In the genomic region with DNA sequence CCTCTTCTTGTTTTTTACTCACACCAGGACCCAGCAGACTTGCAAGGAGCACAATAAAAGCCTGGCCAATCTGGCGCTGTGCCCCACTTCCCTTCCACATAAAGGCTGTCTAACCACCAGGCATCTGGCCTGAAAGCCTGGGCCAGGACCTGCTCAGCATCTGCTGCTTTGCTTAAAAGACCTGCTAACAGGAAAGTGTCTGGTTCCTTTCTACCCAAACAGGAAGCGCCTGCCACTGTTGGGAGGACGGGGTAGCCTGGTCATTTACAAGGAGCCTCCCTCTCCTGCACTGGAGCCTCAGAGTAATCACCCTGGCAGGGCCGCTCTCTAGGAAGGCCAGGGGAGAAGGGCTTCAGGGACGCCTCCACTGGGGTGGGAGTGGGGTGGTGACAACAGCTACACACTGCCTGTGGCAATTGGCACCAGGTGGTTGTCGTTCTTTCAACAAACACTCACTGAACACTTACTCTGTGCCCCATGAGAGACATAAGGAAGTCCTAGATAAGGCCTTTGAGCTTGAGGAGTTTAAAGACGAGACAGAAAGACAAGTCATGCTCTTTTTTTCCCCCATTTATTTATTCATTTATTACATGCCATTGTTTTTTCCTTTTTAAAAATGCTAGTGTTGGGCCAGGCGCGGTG, we compare ENCODE assay signal across 9 cellular contexts. TPM values are rescaled to one million over a fixed set of nuclear protein-coding genes. Genes with fewer than 3 reads are reported as not detected.
DNase-seq lines count a peak whose midpoint lies in the region; ATAC-seq, FAIRE-seq and TF ChIP-seq lines count a peak whose summit lies in the region.
"Had no signal": no experiment of that assay in that cellular context is flagged by ENCODE, and none has a peak within 500 bp of the region (broad histone marks: within the 10 kb centered on the region; RNA-seq: fewer than 3 reads in every experiment).

No MANE protein-coding gene starts in this region.

- H3K79me2 ChIP-seq in K562 (ENCODE audit: control insufficient read depth, insufficient read depth, low read length) = no peaks in the 10 kb centered on the region

- H3K4me1 Mint-ChIP-seq in T-helper 2 cell treated with Interferon-gamma antibody and Interleukin-4, amounts not matched to agents 5 μg/mL and 100 μg/mL, for 36 hours (ENCODE audit: low read depth) = peaks cover 13% of the 10 kb centered on the region

- DNase-seq in Ammon's horn (ENCODE audit: low spot score) = peak; percentile 88
- peak; percentile 65 for DNase-seq in NAMALWA (ENCODE audit: low spot score)
- DNase-seq in K562 (ENCODE audit: extremely low read depth in 1 of 4, low spot score in 3 of 4) = peak in 3 of 4 experiments; percentile 25 to 34 (median 30)
- peak; percentile 82 for DNase-seq in medulla oblongata (ENCODE audit: extremely low spot score)
- no peak for DNase-seq in D721Med (ENCODE audit: insufficient read length, low spot score)
- no peak for DNase-seq in T-helper 2 cell treated with Interferon-gamma antibody and Interleukin-4, amounts not matched to agents 5 μg/mL and 100 μg/mL, for 36 hours (ENCODE audit: low spot score)
- no peak for DNase-seq in NCI-H345 (lab: John Stamatoyannopoulos, UW)

- no peak overlapping the region for H3K27ac Mint-ChIP-seq in T-helper 2 cell treated with Interferon-gamma antibody and Interleukin-4, amounts not matched to agents 5 μg/mL and 100 μg/mL, for 36 hours

- H3K36me3 Mint-ChIP-seq in T-helper 2 cell treated with Interferon-gamma antibody and Interleukin-4, amounts not matched to agents 5 μg/mL and 100 μg/mL, for 36 hours (ENCODE audit: low read depth) = no peaks in the 10 kb centered on the region

- CTCF ChIA-PET in K562 (lab: Yijun Ruan, JAX; ENCODE audit: low intra/inter-chr PET ratio) = no interaction called here

- ATAC-seq in K562 (no peak), HG02588 (IDR thresholded peaks at IDR 0.05; ENCODE audit: unreplicated experiment) (no peak)

- no peaks in the 10 kb centered on the region for H3K9me1 ChIP-seq in K562 (ENCODE audit: control insufficient read depth, insufficient read depth, low read length)

- no peak for TF ChIP-seq CTCF in K562 (IDR thresholded peaks at IDR 0.05 in 2 of 3, conservative IDR thresholded peaks at IDR 0.05 in 1 of 3; ENCODE audit: insufficient read depth in 2 of 3, low read depth in 1 of 3, low read length in 3 of 3)
- no peak for TF ChIP-seq CTCF in D721Med (IDR thresholded peaks at IDR 0.05; ENCODE audit: insufficient read depth, missing control alignments)

- H3K27me3 ChIP-seq in K562 (ENCODE audit: control insufficient read depth in 2 of 2, insufficient read depth in 2 of 2, low read length in 2 of 2) = peaks cover 12 to 22% of the 10 kb centered on the region in 2 experiments; a peak in 4 of 5 replicates

- intact Hi-C loops in K562 (cut with micrococcal nuclease) = no loop called here

- TF ChIP-seq RAD21 in K562 (CRISPR knock-in tag; conservative IDR thresholded peaks at IDR 0.05 in 1 of 2, IDR thresholded peaks at IDR 0.05 in 1 of 2) = no peak

- H3K4me2 ChIP-seq in K562 (ENCODE audit: insufficient read depth, low read length) = no peak overlapping the region; the same call in 1 of the 2 replicates

- 56% methylated on average over 9 of the region's 9 CpGs for WGBS in K562 (ENCODE audit: insufficient coverage, low coverage, missing lambda C conversion rate)

- 0 out of 2 replicates have a peak, but pooled peaks cover 4% of the 10 kb centered on the region for H4K20me1 ChIP-seq in K562 (replicated peaks; ENCODE audit: control insufficient read depth, insufficient read depth, low read length)

- no peak for TF ChIP-seq POLR2A in K562 (conservative IDR thresholded peaks at IDR 0.05)

- H3K4me1 ChIP-seq in K562 (replicated peaks in 1 of 2; ENCODE audit: control insufficient read depth in 2 of 2, insufficient read depth in 2 of 2, low read length in 2 of 2) = peaks cover 0 to 8% of the 10 kb centered on the region in 2 experiments; a peak in 3 of 5 replicates

- H3K9ac ChIP-seq in K562 (ENCODE audit: insufficient read depth in 1 of 2, low read depth in 2 of 2, low read length in 2 of 2) = peak overlapping the region in 1 of 2 experiments; percentile 59; a peak in 1 of 4 replicates

- TF ChIP-seq EP300 in K562 (IDR thresholded peaks at IDR 0.05; ENCODE audit: low read length) = no peak

- no peaks in the 10 kb centered on the region for H3K9me3 ChIP-seq in K562 (replicated peaks; ENCODE audit: control insufficient read depth, insufficient read depth, low read depth, low read length)

- in situ Hi-C loops in K562 (cut with MboI) = no loop called here

- no peak overlapping the region for H3K4me3 ChIP-seq in K562

- H3K9me3 Mint-ChIP-seq in T-helper 2 cell treated with Interferon-gamma antibody and Interleukin-4, amounts not matched to agents 5 μg/mL and 100 μg/mL, for 36 hours = no peaks in the 10 kb centered on the region

- POLR2A ChIA-PET in K562 (lab: Yijun Ruan, JAX) = interaction anchor here (0.6 kb wide), 2 partner anchors 24 to 31 kb away, joined by 3 read pairs; no protein-coding TSS in a partner anchor

- peak overlapping the region; percentile 37; the same call in 1 of the 2 replicates for H2AFZ ChIP-seq in K562 (ENCODE audit: low read depth, low read length)

- H3K27ac ChIP-seq in K562 (ENCODE audit: extremely low read depth, low read depth, low read length) = no peak overlapping the region

- H3K27me3 Mint-ChIP-seq in T-helper 2 cell treated with Interferon-gamma antibody and Interleukin-4, amounts not matched to agents 5 μg/mL and 100 μg/mL, for 36 hours (ENCODE audit: low read depth) = peaks cover 22% of the 10 kb centered on the region

- no peak for FAIRE-seq in K562 (lab: Jason Lieb, UNC)
- no peak for FAIRE-seq in D721Med (lab: Jason Lieb, UNC)

- no peak overlapping the region for H3K4me3 Mint-ChIP-seq in T-helper 2 cell treated with Interferon-gamma antibody and Interleukin-4, amounts not matched to agents 5 μg/mL and 100 μg/mL, for 36 hours

- BruUV-seq in K562 (replicated peaks; lab: Mats Ljungman, UMichigan) = no TSS peak

- no peaks in the 10 kb centered on the region for H3K36me3 ChIP-seq in K562 (ENCODE audit: control insufficient read depth, insufficient read depth, low read length)

RNA-seq across cellular contexts. Expression of gene MMP28, which starts 6.3 kb away (rescaled TPM):
- total RNA-seq in K562 (2011; cell fraction: chromatin; rRNA removed; ENCODE audit: low replicate concordance) = not detected in 2 replicates
- total RNA-seq in K562 (2011; cell fraction: nucleolus; rRNA removed) = not detected in 2 replicates
- not detected in 2 replicates for total RNA-seq in K562 (2011; cell fraction: nucleoplasm; rRNA removed)
- total RNA-seq in K562 (2014; rRNA removed) (not detected in 2 replicates), K562 (2014; rRNA removed; fragmentation: Illumina TruSeq; extraction: Trizol) (not detected in 2 replicates), K562 (2015; rRNA removed; fragmentation: Illumina TruSeq; extraction: Trizol) (not detected in 2 replicates), K562 (2021) (not detected in 2 replicates)
- polyA plus RNA-seq in K562 (2011; rRNA removed) (not detected in 2 replicates), K562 (2014; fragmentation: Illumina TruSeq; extraction: Trizol) (not detected in 2 replicates), K562 (2014; fragmentation: Nextera tagmentation; extraction: Ambion mirVana) (not detected), K562 (2014; rRNA removed) (not detected in 2 replicates)
- polyA plus RNA-seq in K562 (2011; cell fraction: cytosol; rRNA removed) = not detected in 2 replicates
- not detected in 2 replicates for polyA plus RNA-seq in K562 (2011; cell fraction: nucleus; rRNA removed)
- polyA plus RNA-seq in K562 (2012) = not detected in 2 replicates
- not detected in 2 replicates for polyA minus RNA-seq in K562 (2011; rRNA and poly(A)+ RNA removed)
- polyA minus RNA-seq in K562 (2011; cell fraction: cytosol; rRNA and poly(A)+ RNA removed) = not detected in 2 replicates
- polyA minus RNA-seq in K562 (2011; cell fraction: nucleus; rRNA and poly(A)+ RNA removed) = 0.27 TPM in 1 of 2 replicates, not detected in the other
- total RNA-seq: SK-MEL-5 had no signal

RNA-seq across cellular contexts. Expression of gene TAF15, which starts 7.6 kb away (rescaled TPM):
- total RNA-seq in K562 (2011; cell fraction: chromatin; rRNA removed; ENCODE audit: low replicate concordance) = 209 and 455 TPM in 2 replicates
- 104 and 126 TPM in 2 replicates for total RNA-seq in K562 (2011; cell fraction: nucleolus; rRNA removed)
- 198 and 253 TPM in 2 replicates for total RNA-seq in K562 (2011; cell fraction: nucleoplasm; rRNA removed)
- 50.2 and 54.5 TPM in 2 replicates for total RNA-seq in K562 (2014; rRNA removed)
- 56.8 and 64.3 TPM in 2 replicates for total RNA-seq in K562 (2014; rRNA removed; fragmentation: Illumina TruSeq; extraction: Trizol)
- 45.9 and 50.7 TPM in 2 replicates for total RNA-seq in K562 (2015; rRNA removed; fragmentation: Illumina TruSeq; extraction: Trizol)
- total RNA-seq in K562 (2021) = 178 and 213 TPM in 2 replicates
- polyA plus RNA-seq in K562 (2011; rRNA removed) = 60.0 and 77.7 TPM in 2 replicates
- 35.6 and 39.1 TPM in 2 replicates for polyA plus RNA-seq in K562 (2011; cell fraction: cytosol; rRNA removed)
- polyA plus RNA-seq in K562 (2011; cell fraction: nucleus; rRNA removed) = 59.8 and 89.8 TPM in 2 replicates
- 216 and 380 TPM in 2 replicates for polyA plus RNA-seq in K562 (2012)
- 267 and 272 TPM in 2 replicates for polyA plus RNA-seq in K562 (2014; fragmentation: Illumina TruSeq; extraction: Trizol)
- polyA plus RNA-seq in K562 (2014; fragmentation: Nextera tagmentation; extraction: Ambion mirVana) = 10 to 100 TPM in 1 of 2 experiments, 1 to 10 TPM in 1; 4.1 to 22.7 TPM
- 142 and 171 TPM in 2 replicates for polyA plus RNA-seq in K562 (2014; rRNA removed)
- 105 and 122 TPM in 2 replicates for polyA minus RNA-seq in K562 (2011; rRNA and poly(A)+ RNA removed)
- 44.4 and 68.8 TPM in 2 replicates for polyA minus RNA-seq in K562 (2011; cell fraction: cytosol; rRNA and poly(A)+ RNA removed)
- 74.2 and 95.4 TPM in 2 replicates for polyA minus RNA-seq in K562 (2011; cell fraction: nucleus; rRNA and poly(A)+ RNA removed)

RNA-seq across cellular contexts. Expression of gene C17orf50, which starts 41.0 kb away (rescaled TPM):
- total RNA-seq in K562 (2011; cell fraction: chromatin; rRNA removed; ENCODE audit: low replicate concordance) = not detected in 2 replicates
- total RNA-seq in K562 (2011; cell fraction: nucleolus; rRNA removed) = not detected in 2 replicates
- not detected in 2 replicates for total RNA-seq in K562 (2011; cell fraction: nucleoplasm; rRNA removed)
- not detected in 2 replicates for total RNA-seq in K562 (2014; rRNA removed)
- total RNA-seq in K562 (2014; rRNA removed; fragmentation: Illumina TruSeq; extraction: Trizol) = not detected in 2 replicates
- not detected in 2 replicates for total RNA-seq in K562 (2015; rRNA removed; fragmentation: Illumina TruSeq; extraction: Trizol)
- total RNA-seq in K562 (2021) = not detected in 2 replicates
- not detected in 2 replicates for polyA plus RNA-seq in K562 (2011; rRNA removed)
- not detected in 2 replicates for polyA plus RNA-seq in K562 (2011; cell fraction: cytosol; rRNA removed)
- not detected in 2 replicates for polyA plus RNA-seq in K562 (2011; cell fraction: nucleus; rRNA removed)
- not detected in 2 replicates for polyA plus RNA-seq in K562 (2012)
- polyA plus RNA-seq in K562 (2014; fragmentation: Illumina TruSeq; extraction: Trizol) = not detected in 2 replicates
- not detected for polyA plus RNA-seq in K562 (2014; fragmentation: Nextera tagmentation; extraction: Ambion mirVana)
- polyA plus RNA-seq in K562 (2014; rRNA removed) = not detected in 2 replicates
- polyA minus RNA-seq in K562 (2011; rRNA and poly(A)+ RNA removed) = not detected in 2 replicates
- polyA minus RNA-seq in K562 (2011; cell fraction: cytosol; rRNA and poly(A)+ RNA removed) = not detected in 2 replicates
- polyA minus RNA-seq in K562 (2011; cell fraction: nucleus; rRNA and poly(A)+ RNA removed) = not detected in 2 replicates
- total RNA-seq: SK-MEL-5 had no signal

RNA-seq across cellular contexts. Expression of gene GAS2L2, which starts 48.7 kb away (rescaled TPM):
- total RNA-seq in K562 (2011; cell fraction: chromatin; rRNA removed; ENCODE audit: low replicate concordance) = 0.09 TPM in 1 of 2 replicates, not detected in the other
- total RNA-seq in K562 (2011; cell fraction: nucleolus; rRNA removed) = not detected in 2 replicates
- total RNA-seq in K562 (2011; cell fraction: nucleoplasm; rRNA removed) = not detected in 2 replicates
- not detected in 2 replicates for total RNA-seq in K562 (2014; rRNA removed)
- not detected in 2 replicates for total RNA-seq in K562 (2014; rRNA removed; fragmentation: Illumina TruSeq; extraction: Trizol)
- not detected in 2 replicates for total RNA-seq in K562 (2015; rRNA removed; fragmentation: Illumina TruSeq; extraction: Trizol)
- total RNA-seq in K562 (2021) = not detected in 2 replicates
- polyA plus RNA-seq in K562 (2011; rRNA removed) = not detected in 2 replicates
- 0.01 TPM in 1 of 2 replicates, not detected in the other for polyA plus RNA-seq in K562 (2011; cell fraction: cytosol; rRNA removed)
- polyA plus RNA-seq in K562 (2011; cell fraction: nucleus; rRNA removed) = 0.03 and 0.10 TPM in 2 replicates
- polyA plus RNA-seq in K562 (2012) = 0.03 TPM in 1 of 2 replicates, not detected in the other
- polyA plus RNA-seq in K562 (2014; fragmentation: Illumina TruSeq; extraction: Trizol) = not detected in 2 replicates
- polyA plus RNA-seq in K562 (2014; fragmentation: Nextera tagmentation; extraction: Ambion mirVana) = not detected
- not detected in 2 replicates for polyA plus RNA-seq in K562 (2014; rRNA removed)
- not detected in 2 replicates for polyA minus RNA-seq in K562 (2011; rRNA and poly(A)+ RNA removed)
- not detected in 2 replicates for polyA minus RNA-seq in K562 (2011; cell fraction: cytosol; rRNA and poly(A)+ RNA removed)
- not detected in 2 replicates for polyA minus RNA-seq in K562 (2011; cell fraction: nucleus; rRNA and poly(A)+ RNA removed)
- total RNA-seq: SK-MEL-5 had no signal

Comparison
In these comparisons a context has a peak if more than half of its experiments do, and no peak if none do; other contexts are left out.
1. DNase-seq: peak in Ammon's horn (single experiment), NAMALWA (single experiment), K562 (3 of 4) and medulla oblongata (single experiment); none in D721Med (single experiment), T-helper 2 cell treated with Interferon-gamma antibody and Interleukin-4, amounts not matched to agents 5 μg/mL and 100 μg/mL, for 36 hours (single experiment) and NCI-H345 (single experiment).